In genomic region chr19:42108527-42109389, GRCh38 we compare ENCODE assay signal across 8 cellular contexts. TPM values are rescaled to one million over a fixed set of nuclear protein-coding genes. Genes with fewer than 3 reads are reported as not detected.
DNase-seq lines count a peak whose midpoint lies in the region; ATAC-seq lines count a peak whose summit lies in the region.

No MANE protein-coding gene starts in this region.

- DNase-seq in DMS79 (lab: John Stamatoyannopoulos, UW) (peak; percentile 67), HAP-1 (ENCODE audit: low spot score in 2 of 2) (peak; percentile 80 to 91), NCI-H146 (lab: John Stamatoyannopoulos, UW) (peak; percentile 85), SW480 (ENCODE audit: low spot score) (peak; percentile 88), left cardiac atrium (peak; percentile 83), sciatic nerve (ENCODE audit: low spot score) (peak; percentile 85)
- peak; percentile 83 for DNase-seq in activated naive CD8-positive, alpha-beta T cell treated with anti-CD3 and anti-CD28 coated beads, Interleukin-2, amount 50 U/mL, for 16 hours (ENCODE audit: low read depth, low spot score)

- in situ Hi-C loops in HAP-1 (cut with MboI; ENCODE audit: low sequenced_read_pairs) = loop anchor here (10.0 kb wide), 1 partner anchor 296 kb away; no protein-coding TSS in a partner anchor

- H3K4me3 ChIP-seq in HAP-1 = no peak overlapping the region

- intact Hi-C loops in left cardiac atrium (cut with DNase I) = loop anchor here in 1 of 2 donors (5.0 kb wide), 1 partner anchor 74 kb away; no protein-coding TSS in a partner anchor
- intact Hi-C loops in sciatic nerve (cut with DNase I) = no loop called here

- H3K4me1 ChIP-seq in HAP-1 = no peaks in the 10 kb centered on the region

- ATAC-seq in left cardiac atrium (peak; percentile 78 to 81), sciatic nerve (peak; percentile 75), HG03097 (IDR thresholded peaks at IDR 0.05; ENCODE audit: low FRiP score, unreplicated experiment) (no peak)

- peaks cover 18% of the 10 kb centered on the region for H3K27me3 ChIP-seq in HAP-1 (ENCODE audit: low read depth)

- H3K36me3 ChIP-seq in HAP-1 (replicated peaks) = no peaks in the 10 kb centered on the region

- H3K9me3 ChIP-seq in HAP-1 = no peaks in the 10 kb centered on the region

RNA-seq across cellular contexts. Expression of gene POU2F2, which starts 23.5 kb away (rescaled TPM):
- 1 to 10 TPM; 1.1 to 1.2 TPM for total RNA-seq in left cardiac atrium
- total RNA-seq in sciatic nerve = 5.6 TPM

RNA-seq across cellular contexts. Expression of gene ZNF574, which starts 32.8 kb away (rescaled TPM):
- total RNA-seq in left cardiac atrium (1 to 10 TPM; 8.3 to 9.1 TPM), sciatic nerve (13.2 TPM)

RNA-seq across cellular contexts. Expression of gene GRIK5, which starts 38.8 kb away (rescaled TPM):
- total RNA-seq in left cardiac atrium (10 to 100 TPM; 12.0 to 12.6 TPM), sciatic nerve (9.2 TPM)
